ENCODE assay signal across 15 cellular contexts in the genomic region with DNA sequence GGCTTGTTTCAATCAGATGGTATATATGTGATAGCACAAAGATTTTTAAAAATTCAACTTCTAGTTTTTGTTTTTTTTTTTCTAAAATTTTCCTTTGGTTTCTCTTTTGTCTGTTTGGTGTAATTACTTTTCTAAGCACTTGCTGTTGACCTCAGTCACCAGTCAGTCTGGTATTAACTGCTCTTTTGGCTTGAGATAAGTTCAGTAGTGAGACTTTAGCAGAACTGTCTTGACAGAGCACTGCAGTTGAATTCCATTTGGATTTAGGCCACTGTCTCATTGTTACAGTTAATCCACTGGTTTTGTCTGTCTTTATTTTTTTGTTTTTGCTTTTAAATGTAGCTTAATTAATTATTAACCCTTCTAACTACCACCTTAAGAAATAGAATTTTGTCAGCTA. TPM values are rescaled to one million over a fixed set of nuclear protein-coding genes. Genes with fewer than 3 reads are reported as not detected.
DNase-seq lines count a peak whose midpoint lies in the region; ATAC-seq and TF ChIP-seq lines count a peak whose summit lies in the region.
"Had no signal": no experiment of that assay in that cellular context is flagged by ENCODE, and none has a peak within 500 bp of the region (broad histone marks: within the 10 kb centered on the region; RNA-seq: fewer than 3 reads in every experiment).

No MANE protein-coding gene starts in this region.

- H3K14ac ChIP-seq in IMR-90 (replicated peaks; ENCODE audit: low read depth, low read length): peak overlapping the region; percentile 50; the same call in 1 of the 2 replicates

- no peak overlapping the region for H3K4me2 ChIP-seq in IMR-90 (ENCODE audit: low read depth, low read length)

- TF ChIP-seq CTCF in IMR-90 (conservative IDR thresholded peaks at IDR 0.05; ENCODE audit: low read depth, low read length) (no peak), esophagus muscularis mucosa (IDR thresholded peaks at IDR 0.05) (no peak), progenitor cell of endocrine pancreas (IDR thresholded peaks at IDR 0.05; ENCODE audit: unreplicated experiment) (no peak)

- H3K9ac ChIP-seq in IMR-90 (ENCODE audit: low read depth, low read length): no peak overlapping the region

- no peak for TF ChIP-seq EP300 in esophagus muscularis mucosa (IDR thresholded peaks at IDR 0.05)

- H2AK5ac ChIP-seq in IMR-90 (ENCODE audit: low read depth, low read length): no peak overlapping the region

- no peak overlapping the region for H4K8ac ChIP-seq in IMR-90 (ENCODE audit: low read depth in 2 of 2, low read length in 2 of 2)

- intact Hi-C loops in IMR-90 (cut with micrococcal nuclease): no loop called here
- intact Hi-C loops in esophagus muscularis mucosa (cut with DNase I): no loop called here

- H3K27me3 ChIP-seq in IMR-90 (ENCODE audit: control insufficient read depth, insufficient read depth, low read length) (no peaks in the 10 kb centered on the region), esophagus muscularis mucosa (no peaks in the 10 kb centered on the region)

- H3K4me3 ChIP-seq in IMR-90 (ENCODE audit: insufficient read depth, low read depth, low read length) (no peak overlapping the region), esophagus muscularis mucosa (no peak overlapping the region)

- no peak for ATAC-seq in IMR-90 (ENCODE audit: low read depth)
- ATAC-seq in GM18909 (IDR thresholded peaks at IDR 0.05; ENCODE audit: poor library complexity, unreplicated experiment): no peak

- H3K56ac ChIP-seq in IMR-90 (ENCODE audit: extremely low read depth, insufficient read depth, low read length): no peak overlapping the region

- no TSS peak for BruUV-seq in IMR-90 (replicated peaks; lab: Mats Ljungman, UMichigan)

- H3K4me1 ChIP-seq in IMR-90 (ENCODE audit: control insufficient read depth, insufficient read depth, low read length) (peaks cover 17% of the 10 kb centered on the region), esophagus muscularis mucosa (peaks cover 43 to 71% (median 57%) of the 10 kb centered on the region in 4 donors)

- peak overlapping the region; percentile 13 for H3K27ac Mint-ChIP-seq in progenitor cell of endocrine pancreas

- DNase-seq in IMR-90 (no peak), esophagus muscularis mucosa (ENCODE audit: extremely low spot score) (peak; percentile 21), iris pigment epithelial cell (ENCODE audit: low read depth) (peak; percentile 59), progenitor cell of endocrine pancreas (ENCODE audit: low spot score, unreplicated experiment) (no peak), NCI-H526 treated with DMSO at 0.1 percent for 48 hours (lab: John Stamatoyannopoulos, UW) (no peak), NCI-H774 (lab: John Stamatoyannopoulos, UW) (no peak)
- no peak for DNase-seq in activated naive CD4-positive, alpha-beta T cell treated with anti-CD3 and anti-CD28 coated beads, Interleukin-2, amount 50 U/mL, for 16 hours
- DNase-seq: ACHN, AML-193, DMS 273 treated with DMSO at 0.1 percent for 48 hours, Kasumi-1, NCI-H187 treated with DMSO at 0.1 percent for 48 hours, NCI-H69 had no signal

- peak overlapping the region; percentile 47; the same call in 1 of the 2 replicates for H3K18ac ChIP-seq in IMR-90 (ENCODE audit: low read depth, low read length)

- no peak overlapping the region for H2BK120ac ChIP-seq in IMR-90 (ENCODE audit: low read depth, low read length)

- no peak overlapping the region for H3K4me3 Mint-ChIP-seq in progenitor cell of endocrine pancreas (ENCODE audit: low read depth)
- H3K4me3 Mint-ChIP-seq: CD14-positive monocyte had no signal

- 0 out of 2 replicates have a peak, but pooled peaks cover 3% of the 10 kb centered on the region for H4K20me1 ChIP-seq in IMR-90 (ENCODE audit: insufficient read depth, low read length)

- POLR2A ChIA-PET in IMR-90 (lab: Charles Lee; ENCODE audit: unreplicated experiment): no interaction called here

- no peak overlapping the region for H2AK9ac ChIP-seq in IMR-90 (replicated peaks; ENCODE audit: low read depth, low read length, poor library complexity)

- H3K4me1 Mint-ChIP-seq in progenitor cell of endocrine pancreas (ENCODE audit: low read depth): peaks cover 33% of the 10 kb centered on the region

- H3K4ac ChIP-seq in IMR-90 (ENCODE audit: low read depth, low read length): peak overlapping the region; percentile 47; the same call in 1 of the 2 replicates

- H3K9me3 ChIP-seq in IMR-90 (ENCODE audit: control insufficient read depth, insufficient read depth, low read length) (no peaks in the 10 kb centered on the region), esophagus muscularis mucosa (no peaks in the 10 kb centered on the region)

- no peak overlapping the region for H4K5ac ChIP-seq in IMR-90 (ENCODE audit: low read depth, low read length)

- no peak overlapping the region for H2BK15ac ChIP-seq in IMR-90 (ENCODE audit: low read depth, low read length)

- H3K27me3 Mint-ChIP-seq in progenitor cell of endocrine pancreas: no peaks in the 10 kb centered on the region

- TF ChIP-seq POLR2A in IMR-90 (IDR thresholded peaks at IDR 0.05; ENCODE audit: low read depth, low read length): no peak
- TF ChIP-seq POLR2A in esophagus muscularis mucosa (IDR thresholded peaks at IDR 0.05; ENCODE audit: low read depth): no peak

- H3K36me3 ChIP-seq in IMR-90 (ENCODE audit: control insufficient read depth, insufficient read depth, low read length): peaks cover 4% of the 10 kb centered on the region; the same call in 1 of the 2 replicates
- H3K36me3 ChIP-seq in esophagus muscularis mucosa: peaks cover 0 to 16% (median 7%) of the 10 kb centered on the region in 4 donors

- CTCF ChIA-PET in IMR-90 (lab: Yijun Ruan, JAX): no interaction called here

- peaks cover 19% of the 10 kb centered on the region for H3K9me1 ChIP-seq in IMR-90 (ENCODE audit: insufficient read depth, low read length)

- H2BK20ac ChIP-seq in IMR-90 (ENCODE audit: low read depth, low read length): no peak overlapping the region

- no peaks in the 10 kb centered on the region for H3K9me3 Mint-ChIP-seq in progenitor cell of endocrine pancreas (ENCODE audit: low read depth)
- H3K9me3 Mint-ChIP-seq: CD14-positive monocyte had no signal

- H3K36me3 Mint-ChIP-seq in progenitor cell of endocrine pancreas (ENCODE audit: insufficient read depth): peaks cover 6% of the 10 kb centered on the region

- no peak overlapping the region for H2AFZ ChIP-seq in IMR-90 (replicated peaks; ENCODE audit: low read length, poor library complexity)

- 0 out of 2 replicates have a peak overlapping the region, but pooled peaks have one; percentile 52 for H3K23ac ChIP-seq in IMR-90 (ENCODE audit: low read depth, low read length)

- in situ Hi-C loops in IMR-90 (cut with MboI; ENCODE audit: low sequenced_read_pairs): no loop called here

- H3K79me1 ChIP-seq in IMR-90 (ENCODE audit: low read depth in 1 of 2, low read length in 2 of 2): peaks cover 37 to 76% of the 10 kb centered on the region in 2 experiments

- H2BK5ac ChIP-seq in IMR-90 (ENCODE audit: low read depth, low read length, poor library complexity, severe bottlenecking): no peak overlapping the region

- no peak overlapping the region for H3K27ac ChIP-seq in IMR-90 (ENCODE audit: insufficient read depth, low read length)
- H3K27ac ChIP-seq in esophagus muscularis mucosa (replicated peaks in 1 of 4): peak overlapping the region in 1 of 4 donors; percentile 4

- H4K91ac ChIP-seq in IMR-90 (ENCODE audit: insufficient read depth, low read depth, low read length): no peak overlapping the region

- dilution Hi-C loops in IMR-90 (cut with HindIII; ENCODE audit: low sequenced_read_pairs, unreplicated experiment): no loop called here

- no peak for TF ChIP-seq RAD21 in IMR-90 (IDR thresholded peaks at IDR 0.05; ENCODE audit: low read length)

TF ChIP-seq in IMR-90, 13 proteins besides CTCF, POLR2A, EP300 and RAD21:
- TF ChIP-seq MAZ (IDR thresholded peaks at IDR 0.05; ENCODE audit: borderline replicate concordance, low read depth, low read length) (no peak), NFE2L2 (IDR thresholded peaks at IDR 0.05; ENCODE audit: low read depth, low read length) (no peak), MAFK (IDR thresholded peaks at IDR 0.05; ENCODE audit: low read depth, low read length) (no peak), MXI1 (IDR thresholded peaks at IDR 0.05; ENCODE audit: borderline replicate concordance, low read depth, low read length) (no peak), FOS (IDR thresholded peaks at IDR 0.05; ENCODE audit: low read depth, low read length) (no peak), CHD1 (IDR thresholded peaks at IDR 0.05; ENCODE audit: low read depth, low read length) (no peak), RFX5 (IDR thresholded peaks at IDR 0.05; ENCODE audit: low read depth, low read length) (no peak), BHLHE40 (IDR thresholded peaks at IDR 0.05; ENCODE audit: low read depth, low read length) (no peak), SMC3 (IDR thresholded peaks at IDR 0.05; ENCODE audit: low read depth, low read length) (no peak), CEBPB (IDR thresholded peaks at IDR 0.05; ENCODE audit: low read depth, low read length) (no peak), RCOR1 (IDR thresholded peaks at IDR 0.05; ENCODE audit: insufficient replicate concordance, low read length) (no peak)
- TF ChIP-seq, protein P1, sequence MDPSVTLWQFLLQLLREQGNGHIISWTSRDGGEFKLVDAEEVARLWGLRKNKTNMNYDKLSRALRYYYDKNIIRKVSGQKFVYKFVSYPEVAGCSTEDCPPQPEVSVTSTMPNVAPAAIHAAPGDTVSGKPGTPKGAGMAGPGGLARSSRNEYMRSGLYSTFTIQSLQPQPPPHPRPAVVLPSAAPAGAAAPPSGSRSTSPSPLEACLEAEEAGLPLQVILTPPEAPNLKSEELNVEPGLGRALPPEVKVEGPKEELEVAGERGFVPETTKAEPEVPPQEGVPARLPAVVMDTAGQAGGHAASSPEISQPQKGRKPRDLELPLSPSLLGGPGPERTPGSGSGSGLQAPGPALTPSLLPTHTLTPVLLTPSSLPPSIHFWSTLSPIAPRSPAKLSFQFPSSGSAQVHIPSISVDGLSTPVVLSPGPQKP (IDR thresholded peaks at IDR 0.05; ENCODE audit: borderline replicate concordance, low read depth, low read length): no peak

RNA-seq across cellular contexts. Expression of gene OSBPL9, which starts 36.2 kb away (rescaled TPM):
- total RNA-seq in IMR-90 (2012; rRNA removed) (98.9 and 127 TPM in 2 replicates), esophagus muscularis mucosa (10 to 100 TPM; 66.8 to 84.5 (median 75.9) TPM), progenitor cell of endocrine pancreas (133 and 138 TPM in 2 replicates)
- polyA plus RNA-seq in IMR-90 (2012; rRNA removed): 38.1 and 51.4 TPM in 2 replicates
- polyA plus RNA-seq in IMR-90 (2012; cell fraction: cytosol; rRNA removed): 11.8 and 14.9 TPM in 2 replicates
- 15.3 and 74.5 TPM in 2 replicates for polyA plus RNA-seq in IMR-90 (2012; cell fraction: nucleus; rRNA removed; ENCODE audit: low replicate concordance)

Comparison
In these comparisons a context has a peak if more than half of its experiments do, and no peak if none do; other contexts are left out.
1. DNase-seq: peak in esophagus muscularis mucosa (single experiment) and iris pigment epithelial cell (single experiment); none in IMR-90 (single experiment), progenitor cell of endocrine pancreas (single experiment), NCI-H526 treated with DMSO at 0.1 percent for 48 hours (single experiment), activated naive CD4-positive, alpha-beta T cell treated with anti-CD3 and anti-CD28 coated beads, Interleukin-2, amount 50 U/mL, for 16 hours (single experiment) and NCI-H774 (single experiment).